1 cellular context compared by ENCODE assay signal in genomic region chr14:47256968-47257367, GRCh38.
TF ChIP-seq lines count a peak whose summit lies in the region.

No MANE protein-coding gene starts in this region.

TF ChIP-seq in HepG2, 621 proteins besides CTCF, POLR2A, EP300 and RAD21 (continued from another document):
- TF ChIP-seq ATF3 (CRISPR knock-in tag; IDR thresholded peaks at IDR 0.05) (no peak), DBP (CRISPR knock-in tag; IDR thresholded peaks at IDR 0.05; ENCODE audit: not compliant biosample characterization) (no peak), GATAD1 (CRISPR knock-in tag; IDR thresholded peaks at IDR 0.05) (no peak), SRSF9 (IDR thresholded peaks at IDR 0.05; ENCODE audit: borderline replicate concordance, insufficient read depth, low read depth, low read length, poor library complexity, severe bottlenecking) (peak; percentile 85), CENPBD1 (CRISPR knock-in tag; IDR thresholded peaks at IDR 0.05; ENCODE audit: borderline replicate concordance, low read depth) (no peak), HNRNPK (IDR thresholded peaks at IDR 0.05; ENCODE audit: low read depth, low read length, poor library complexity, severe bottlenecking) (peak; percentile 21), MYPOP (CRISPR knock-in tag; IDR thresholded peaks at IDR 0.05) (no peak)
TF ChIP-seq in HepG2: peak in this region for 2.
